19 cellular contexts compared by ENCODE assay signal in genomic region chr2:234328444-234328990, GRCh38.
DNase-seq lines count a peak whose midpoint lies in the region; ATAC-seq and TF ChIP-seq lines count a peak whose summit lies in the region.
"Had no signal": no experiment of that assay in that cellular context is flagged by ENCODE, and none has a peak within 500 bp of the region (broad histone marks: within the 10 kb centered on the region; RNA-seq: fewer than 3 reads in every experiment).

No MANE protein-coding gene starts in this region.

- WGBS in neuronal stem cell (ENCODE audit: extremely low coverage in 2 of 2, insufficient read length in 2 of 2, insufficient replicate concordance in 1 of 2), 2 donors, result no CpG with 5 or more reads among the region's 12 CpGs

- no peak overlapping the region for H2BK120ac ChIP-seq in neuronal stem cell (ENCODE audit: low read depth, low read length)

- POLR2A ChIA-PET in CD8-positive, alpha-beta memory T cell (lab: Charles Lee), result interaction anchor here (0.6 kb wide), 1 partner anchor 149 kb away, joined by 3 read pairs; no protein-coding TSS in a partner anchor

- H3K36me3 ChIP-seq in CD4-positive, CD25-positive, alpha-beta regulatory T cell (ENCODE audit: control insufficient read depth, insufficient read depth, low read length), result no peaks in the 10 kb centered on the region
- no peaks in the 10 kb centered on the region for H3K36me3 ChIP-seq in NT2/D1 (ENCODE audit: insufficient read depth, insufficient read length, low read length)
- H3K36me3 ChIP-seq in neuronal stem cell (replicated peaks in 1 of 2; ENCODE audit: control insufficient read depth in 2 of 2, insufficient read depth in 2 of 2, low read length in 2 of 2), result no peaks in the 10 kb centered on the region
- H3K36me3 ChIP-seq in osteoblast (ENCODE audit: insufficient read depth, low read length), result no peaks in the 10 kb centered on the region
- H3K36me3 ChIP-seq in CD8-positive, alpha-beta memory T cell (ENCODE audit: insufficient read depth, low read length), result no peaks in the 10 kb centered on the region
- H3K36me3 ChIP-seq: SJCRH30 had no signal

- peak overlapping the region; percentile 8 for H3K23ac ChIP-seq in neuronal stem cell (ENCODE audit: low read depth, low read length, poor library complexity)

- no peak overlapping the region for H2AFZ ChIP-seq in neuronal stem cell (ENCODE audit: low read length)
- no peak overlapping the region for H2AFZ ChIP-seq in osteoblast (ENCODE audit: low read length)

- H4K91ac ChIP-seq in neuronal stem cell (ENCODE audit: low read depth, low read length, poor library complexity), result peak overlapping the region; percentile 79

- no peaks in the 10 kb centered on the region for H3K27me3 Mint-ChIP-seq in CD4-positive, CD25-positive, alpha-beta regulatory T cell
- H3K27me3 Mint-ChIP-seq in dendritic cell treated with granulocyte-macrophage colony-stimulating factor and Interleukin-4, amounts not matched to agents 40 ng/mL and 50 ng/mL, for 4 days, result peaks cover 21% of the 10 kb centered on the region
- peaks cover 0 to 1% of the 10 kb centered on the region in 2 donors for H3K27me3 Mint-ChIP-seq in CD8-positive, alpha-beta memory T cell

- DNase-seq in CD4-positive, CD25-positive, alpha-beta regulatory T cell, result no peak
- no peak for DNase-seq in NT2/D1 (ENCODE audit: low read depth, low spot score)
- DNase-seq in neuronal stem cell (ENCODE audit: low spot score), result no peak
- DNase-seq in hippocampal formation (lab: John Stamatoyannopoulos, UW), result no peak
- DNase-seq in osteoblast (ENCODE audit: insufficient read length, low spot score, missing footprints), result no peak
- DNase-seq in CD8-positive, alpha-beta memory T cell, result no peak
- DNase-seq: COR-L47; EL; GF-D8; KG1; NCI-H1092; NCI-H1930; NCI-H524; NK-92 treated with Interleukin-12 subunit alpha and Interleukin-12 subunit beta, amount 100 ng/mL, for 24 hours; SJCRH30 had no signal

- H2BK12ac ChIP-seq in neuronal stem cell (ENCODE audit: low read length), result no peak overlapping the region

- no peak overlapping the region for H3K4me2 ChIP-seq in neuronal stem cell (ENCODE audit: insufficient read depth, low read length, poor library complexity, severe bottlenecking)
- H3K4me2 ChIP-seq in osteoblast (ENCODE audit: insufficient read depth, low read length), result no peak overlapping the region

- TF ChIP-seq CTCF in osteoblast (IDR thresholded peaks at IDR 0.05; ENCODE audit: extremely low read depth, low read depth, low read length), result no peak

- peak overlapping the region; percentile 27 for H3K9ac ChIP-seq in NT2/D1 (ENCODE audit: insufficient read length, low read depth)
- no peak overlapping the region for H3K9ac ChIP-seq in neuronal stem cell (ENCODE audit: low read depth, low read length, poor library complexity)

- no peak overlapping the region for H3K4me3 ChIP-seq in CD4-positive, CD25-positive, alpha-beta regulatory T cell (ENCODE audit: low read depth, low read length)
- H3K4me3 ChIP-seq in NT2/D1 (ENCODE audit: insufficient read length, low read depth) (no peak overlapping the region), neuronal stem cell (ENCODE audit: low read length in 2 of 2) (no peak overlapping the region), osteoblast (ENCODE audit: insufficient read depth, low read length) (no peak overlapping the region)
- no peak overlapping the region for H3K4me3 ChIP-seq in CD8-positive, alpha-beta memory T cell (ENCODE audit: low read length)
- H3K4me3 ChIP-seq: SJCRH30 had no signal

- no peak overlapping the region for H3K4me3 Mint-ChIP-seq in CD4-positive, CD25-positive, alpha-beta regulatory T cell
- no peak overlapping the region for H3K4me3 Mint-ChIP-seq in dendritic cell treated with granulocyte-macrophage colony-stimulating factor and Interleukin-4, amounts not matched to agents 40 ng/mL and 50 ng/mL, for 4 days
- H3K4me3 Mint-ChIP-seq in CD8-positive, alpha-beta memory T cell, result no peak overlapping the region

- H2BK15ac ChIP-seq in neuronal stem cell (ENCODE audit: low read length), result peak overlapping the region; percentile 84

- H3K36me3 Mint-ChIP-seq in CD4-positive, CD25-positive, alpha-beta regulatory T cell, result no peaks in the 10 kb centered on the region
- H3K36me3 Mint-ChIP-seq in dendritic cell treated with granulocyte-macrophage colony-stimulating factor and Interleukin-4, amounts not matched to agents 40 ng/mL and 50 ng/mL, for 4 days (ENCODE audit: low read depth), result peaks cover 6% of the 10 kb centered on the region
- H3K36me3 Mint-ChIP-seq in CD8-positive, alpha-beta memory T cell, result peaks cover 0 to 2% (median 0%) of the 10 kb centered on the region in 3 donors

- H3K79me1 ChIP-seq in neuronal stem cell (ENCODE audit: low read depth, low read length), result no peaks in the 10 kb centered on the region

- H4K20me1 ChIP-seq in osteoblast (ENCODE audit: insufficient read depth, low read length), result no peaks in the 10 kb centered on the region

- H3K18ac ChIP-seq in neuronal stem cell (ENCODE audit: low read length), result peak overlapping the region; percentile 85

- H4K8ac ChIP-seq in neuronal stem cell (ENCODE audit: low read depth, low read length), result no peak overlapping the region

- peaks cover 3% of the 10 kb centered on the region for H3K4me1 ChIP-seq in CD4-positive, CD25-positive, alpha-beta regulatory T cell (ENCODE audit: control insufficient read depth, insufficient read depth, low read length, poor library complexity, severe bottlenecking)
- H3K4me1 ChIP-seq in NT2/D1 (ENCODE audit: insufficient read depth, insufficient read length) (peaks cover 9% of the 10 kb centered on the region), neuronal stem cell (ENCODE audit: control insufficient read depth in 2 of 2, insufficient read depth in 1 of 2, low read depth in 1 of 2, low read length in 2 of 2) (peaks cover 0 to 12% of the 10 kb centered on the region in 2 donors), osteoblast (ENCODE audit: insufficient read depth, low read length) (no peaks in the 10 kb centered on the region)
- H3K4me1 ChIP-seq in CD8-positive, alpha-beta memory T cell (ENCODE audit: insufficient read depth, low read length), result peaks cover 6% of the 10 kb centered on the region
- H3K4me1 ChIP-seq: SJCRH30 had no signal

- H3K4me1 Mint-ChIP-seq in CD4-positive, CD25-positive, alpha-beta regulatory T cell, result peaks cover 5 to 28% (median 23%) of the 10 kb centered on the region in 4 donors
- peaks cover 31% of the 10 kb centered on the region for H3K4me1 Mint-ChIP-seq in dendritic cell treated with granulocyte-macrophage colony-stimulating factor and Interleukin-4, amounts not matched to agents 40 ng/mL and 50 ng/mL, for 4 days (ENCODE audit: low read depth)
- peaks cover 11 to 58% (median 38%) of the 10 kb centered on the region in 3 donors for H3K4me1 Mint-ChIP-seq in CD8-positive, alpha-beta memory T cell

- H3K4ac ChIP-seq in neuronal stem cell (ENCODE audit: low read length), result no peak overlapping the region

- H3K27ac Mint-ChIP-seq in CD4-positive, CD25-positive, alpha-beta regulatory T cell, result peak overlapping the region in 2 of 3 donors; percentile 31 to 77
- peak overlapping the region; percentile 21 for H3K27ac Mint-ChIP-seq in dendritic cell treated with granulocyte-macrophage colony-stimulating factor and Interleukin-4, amounts not matched to agents 40 ng/mL and 50 ng/mL, for 4 days
- H3K27ac Mint-ChIP-seq in CD8-positive, alpha-beta memory T cell, result peak overlapping the region in 4 of 8 donors; percentile 1 to 75 (median 10)

- no peak for ATAC-seq in CD4-positive, CD25-positive, alpha-beta regulatory T cell (ENCODE audit: low read depth in 2 of 2)
- no peak for ATAC-seq in HG03571 (IDR thresholded peaks at IDR 0.05; ENCODE audit: unreplicated experiment)
- ATAC-seq: HCT116 had no signal

- H2BK5ac ChIP-seq in neuronal stem cell (ENCODE audit: low read length), result no peak overlapping the region

- H3K27me3 ChIP-seq in CD4-positive, CD25-positive, alpha-beta regulatory T cell (ENCODE audit: control insufficient read depth, insufficient read depth, low read length), result no peaks in the 10 kb centered on the region
- no peaks in the 10 kb centered on the region for H3K27me3 ChIP-seq in NT2/D1 (ENCODE audit: insufficient read depth, insufficient read length)
- H3K27me3 ChIP-seq in neuronal stem cell (ENCODE audit: control insufficient read depth in 3 of 3, insufficient read depth in 3 of 3, low read depth in 1 of 3, low read length in 3 of 3), result peaks cover 0 to 12% (median 0%) of the 10 kb centered on the region in 3 experiments
- H3K27me3 ChIP-seq in osteoblast (ENCODE audit: insufficient read depth, low read length), result peaks cover 5% of the 10 kb centered on the region
- H3K27me3 ChIP-seq in CD8-positive, alpha-beta memory T cell (ENCODE audit: insufficient read depth, low read length, poor library complexity, severe bottlenecking), result no peaks in the 10 kb centered on the region
- H3K27me3 ChIP-seq: SJCRH30 had no signal

- no peak overlapping the region for H3K27ac ChIP-seq in CD4-positive, CD25-positive, alpha-beta regulatory T cell (ENCODE audit: insufficient read depth, low read length, poor library complexity, severe bottlenecking)
- H3K27ac ChIP-seq in neuronal stem cell (replicated peaks; ENCODE audit: low read length) (no peak overlapping the region), osteoblast (ENCODE audit: low read depth, low read length) (no peak overlapping the region)
- no peak overlapping the region for H3K27ac ChIP-seq in CD8-positive, alpha-beta memory T cell (ENCODE audit: low read depth, low read length)
- H3K27ac ChIP-seq: C4-2B, SJCRH30 had no signal

- H3K9me3 Mint-ChIP-seq in CD4-positive, CD25-positive, alpha-beta regulatory T cell, result no peaks in the 10 kb centered on the region
- H3K9me3 Mint-ChIP-seq in dendritic cell treated with granulocyte-macrophage colony-stimulating factor and Interleukin-4, amounts not matched to agents 40 ng/mL and 50 ng/mL, for 4 days, result peaks cover 12% of the 10 kb centered on the region
- H3K9me3 Mint-ChIP-seq in CD8-positive, alpha-beta memory T cell, result no peaks in the 10 kb centered on the region

- intact Hi-C loops in dendritic cell treated with granulocyte-macrophage colony-stimulating factor and Interleukin-4, amounts not matched to agents 40 ng/mL and 50 ng/mL, for 4 days (cut with micrococcal nuclease), result no loop called here

- H3K9me3 ChIP-seq in CD4-positive, CD25-positive, alpha-beta regulatory T cell (ENCODE audit: control insufficient read depth in 2 of 2, low read length in 2 of 2), result no peaks in the 10 kb centered on the region
- H3K9me3 ChIP-seq in NT2/D1 (ENCODE audit: insufficient read depth, low read length), result no peaks in the 10 kb centered on the region
- H3K9me3 ChIP-seq in neuronal stem cell (replicated peaks in 1 of 2; ENCODE audit: control insufficient read depth in 2 of 2, insufficient read depth in 1 of 2, low read depth in 1 of 2, low read length in 2 of 2), result no peaks in the 10 kb centered on the region
- H3K9me3 ChIP-seq in osteoblast (ENCODE audit: low read depth, low read length), result no peaks in the 10 kb centered on the region
- H3K9me3 ChIP-seq in CD8-positive, alpha-beta memory T cell (ENCODE audit: low read length), result no peaks in the 10 kb centered on the region
- H3K9me3 ChIP-seq: SJCRH30 had no signal

- no peaks in the 10 kb centered on the region for H3K79me2 ChIP-seq in osteoblast (ENCODE audit: insufficient read depth, low read length)

- CTCF ChIA-PET in CD8-positive, alpha-beta memory T cell (lab: Charles Lee), result no interaction called here

- peak overlapping the region; percentile 70 for H2AK5ac ChIP-seq in neuronal stem cell (ENCODE audit: low read depth, low read length)

- H3K14ac ChIP-seq in neuronal stem cell (ENCODE audit: low read length), result no peak overlapping the region
